In the genomic region with DNA sequence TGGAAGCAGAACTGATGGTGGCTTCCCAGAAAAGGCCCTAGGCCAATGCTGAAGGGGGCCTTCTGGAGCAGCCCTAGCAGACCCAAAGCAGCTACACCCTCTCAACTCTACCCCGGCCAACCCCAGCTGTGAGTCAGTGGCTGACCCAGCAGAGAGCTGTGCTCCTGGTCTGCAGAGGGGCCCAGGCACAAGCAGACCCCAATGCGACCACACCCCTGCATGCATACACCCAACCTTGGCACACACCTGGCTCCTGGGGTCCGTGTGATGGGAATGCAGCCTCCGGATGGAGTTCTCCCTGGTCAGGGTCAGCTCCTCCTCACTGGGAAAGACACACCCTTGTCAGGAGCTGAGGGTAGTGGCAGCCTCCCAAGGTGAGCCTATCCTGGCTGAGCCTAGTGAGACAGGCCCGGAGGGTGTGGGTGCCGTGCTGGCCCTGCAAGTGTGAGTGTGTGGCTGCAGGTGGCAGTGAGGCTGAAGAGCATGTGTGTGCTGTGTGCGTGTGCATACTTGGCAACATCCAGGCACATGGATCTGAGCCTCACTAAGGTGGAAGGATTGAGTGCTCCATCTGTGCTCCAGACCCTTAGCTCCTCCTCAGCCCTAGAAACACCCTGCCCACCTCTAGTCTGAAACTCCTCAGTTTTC, we compare ENCODE assay signal across 1 cellular context.
TF ChIP-seq lines count a peak whose summit lies in the region.

No MANE protein-coding gene starts in this region.

TF ChIP-seq in K562, 482 proteins besides CTCF, POLR2A, EP300 and RAD21:
- no peak for TF ChIP-seq RFX7 (CRISPR knock-in tag; IDR thresholded peaks at IDR 0.05)
- TF ChIP-seq, protein P1, sequence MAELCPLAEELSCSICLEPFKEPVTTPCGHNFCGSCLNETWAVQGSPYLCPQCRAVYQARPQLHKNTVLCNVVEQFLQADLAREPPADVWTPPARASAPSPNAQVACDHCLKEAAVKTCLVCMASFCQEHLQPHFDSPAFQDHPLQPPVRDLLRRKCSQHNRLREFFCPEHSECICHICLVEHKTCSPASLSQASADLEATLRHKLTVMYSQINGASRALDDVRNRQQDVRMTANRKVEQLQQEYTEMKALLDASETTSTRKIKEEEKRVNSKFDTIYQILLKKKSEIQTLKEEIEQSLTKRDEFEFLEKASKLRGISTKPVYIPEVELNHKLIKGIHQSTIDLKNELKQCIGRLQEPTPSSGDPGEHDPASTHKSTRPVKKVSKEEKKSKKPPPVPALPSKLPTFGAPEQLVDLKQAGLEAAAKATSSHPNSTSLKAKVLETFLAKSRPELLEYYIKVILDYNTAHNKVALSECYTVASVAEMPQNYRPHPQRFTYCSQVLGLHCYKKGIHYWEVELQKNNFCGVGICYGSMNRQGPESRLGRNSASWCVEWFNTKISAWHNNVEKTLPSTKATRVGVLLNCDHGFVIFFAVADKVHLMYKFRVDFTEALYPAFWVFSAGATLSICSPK (IDR thresholded peaks at IDR 0.05; ENCODE audit: borderline replicate concordance): no peak
- no peak for TF ChIP-seq SRSF1 (IDR thresholded peaks at IDR 0.05; ENCODE audit: low read depth, low read length)
- TF ChIP-seq, protein P2, sequence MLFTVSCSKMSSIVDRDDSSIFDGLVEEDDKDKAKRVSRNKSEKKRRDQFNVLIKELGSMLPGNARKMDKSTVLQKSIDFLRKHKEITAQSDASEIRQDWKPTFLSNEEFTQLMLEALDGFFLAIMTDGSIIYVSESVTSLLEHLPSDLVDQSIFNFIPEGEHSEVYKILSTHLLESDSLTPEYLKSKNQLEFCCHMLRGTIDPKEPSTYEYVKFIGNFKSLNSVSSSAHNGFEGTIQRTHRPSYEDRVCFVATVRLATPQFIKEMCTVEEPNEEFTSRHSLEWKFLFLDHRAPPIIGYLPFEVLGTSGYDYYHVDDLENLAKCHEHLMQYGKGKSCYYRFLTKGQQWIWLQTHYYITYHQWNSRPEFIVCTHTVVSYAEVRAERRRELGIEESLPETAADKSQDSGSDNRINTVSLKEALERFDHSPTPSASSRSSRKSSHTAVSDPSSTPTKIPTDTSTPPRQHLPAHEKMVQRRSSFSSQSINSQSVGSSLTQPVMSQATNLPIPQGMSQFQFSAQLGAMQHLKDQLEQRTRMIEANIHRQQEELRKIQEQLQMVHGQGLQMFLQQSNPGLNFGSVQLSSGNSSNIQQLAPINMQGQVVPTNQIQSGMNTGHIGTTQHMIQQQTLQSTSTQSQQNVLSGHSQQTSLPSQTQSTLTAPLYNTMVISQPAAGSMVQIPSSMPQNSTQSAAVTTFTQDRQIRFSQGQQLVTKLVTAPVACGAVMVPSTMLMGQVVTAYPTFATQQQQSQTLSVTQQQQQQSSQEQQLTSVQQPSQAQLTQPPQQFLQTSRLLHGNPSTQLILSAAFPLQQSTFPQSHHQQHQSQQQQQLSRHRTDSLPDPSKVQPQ (CRISPR knock-in tag; IDR thresholded peaks at IDR 0.05; ENCODE audit: borderline replicate concordance): no peak
- TF ChIP-seq TEAD4 (IDR thresholded peaks at IDR 0.05; ENCODE audit: low read length): no peak
- no peak for TF ChIP-seq TEAD4 (CRISPR knock-in tag; IDR thresholded peaks at IDR 0.05; ENCODE audit: borderline replicate concordance)
- TF ChIP-seq NFRKB (IDR thresholded peaks at IDR 0.05; ENCODE audit: low read depth): no peak
- TF ChIP-seq NFIX (CRISPR knock-in tag; IDR thresholded peaks at IDR 0.05; ENCODE audit: low read depth): no peak
- no peak for TF ChIP-seq PHF21A (IDR thresholded peaks at IDR 0.05; ENCODE audit: borderline replicate concordance, low read depth)
- TF ChIP-seq, protein P3, sequence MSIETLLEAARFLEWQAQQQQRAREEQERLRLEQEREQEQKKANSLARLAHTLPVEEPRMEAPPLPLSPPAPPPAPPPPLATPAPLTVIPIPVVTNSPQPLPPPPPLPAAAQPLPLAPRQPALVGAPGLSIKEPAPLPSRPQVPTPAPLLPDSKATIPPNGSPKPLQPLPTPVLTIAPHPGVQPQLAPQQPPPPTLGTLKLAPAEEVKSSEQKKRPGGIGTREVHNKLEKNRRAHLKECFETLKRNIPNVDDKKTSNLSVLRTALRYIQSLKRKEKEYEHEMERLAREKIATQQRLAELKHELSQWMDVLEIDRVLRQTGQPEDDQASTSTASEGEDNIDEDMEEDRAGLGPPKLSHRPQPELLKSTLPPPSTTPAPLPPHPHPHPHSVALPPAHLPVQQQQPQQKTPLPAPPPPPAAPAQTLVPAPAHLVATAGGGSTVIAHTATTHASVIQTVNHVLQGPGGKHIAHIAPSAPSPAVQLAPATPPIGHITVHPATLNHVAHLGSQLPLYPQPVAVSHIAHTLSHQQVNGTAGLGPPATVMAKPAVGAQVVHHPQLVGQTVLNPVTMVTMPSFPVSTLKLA (conservative IDR thresholded peaks at IDR 0.05): no peak
- TF ChIP-seq TAF9B (IDR thresholded peaks at IDR 0.05; ENCODE audit: partially characterized antibody): no peak
- no peak for TF ChIP-seq ZNF445 (CRISPR knock-in tag; IDR thresholded peaks at IDR 0.05; ENCODE audit: low read depth)
- TF ChIP-seq RBM17 (IDR thresholded peaks at IDR 0.05; ENCODE audit: borderline replicate concordance, low read depth, low read length): no peak
